In genomic region chr20:32820000-32820697, GRCh38 we compare ENCODE assay signal across 1 cellular context.
TF ChIP-seq lines count a peak whose summit lies in the region.

No MANE protein-coding gene starts in this region.

TF ChIP-seq in HepG2, 621 proteins besides CTCF, POLR2A, EP300 and RAD21 (continued from another document):
- TF ChIP-seq CERS6 (CRISPR knock-in tag; IDR thresholded peaks at IDR 0.05) (no peak), KDM2A (CRISPR knock-in tag; IDR thresholded peaks at IDR 0.05; ENCODE audit: borderline replicate concordance, low read depth) (peak; percentile 78), ASH2L (IDR thresholded peaks at IDR 0.05; ENCODE audit: insufficient read length, low read depth, low read length) (peak; percentile 91), ZNF350 (CRISPR knock-in tag; IDR thresholded peaks at IDR 0.05; ENCODE audit: borderline replicate concordance, low read depth) (peak; percentile 28; the same call in 1 of the 2 replicates), RBM22 (optimal IDR thresholded peaks at IDR 0.05; ENCODE audit: low read length) (peak; percentile 42), ZBTB4 (CRISPR knock-in tag; IDR thresholded peaks at IDR 0.05; ENCODE audit: borderline replicate concordance) (peak; percentile 47; the same call in 1 of the 2 replicates), HBP1 (CRISPR knock-in tag; IDR thresholded peaks at IDR 0.05; ENCODE audit: low read depth) (peak; percentile 66; the same call in 1 of the 2 replicates), ZNF503 (CRISPR knock-in tag; IDR thresholded peaks at IDR 0.05) (no peak), ZNF770 (CRISPR knock-in tag; IDR thresholded peaks at IDR 0.05) (peak; percentile 54; the same call in 1 of the 2 replicates), ZFP91 (CRISPR knock-in tag; IDR thresholded peaks at IDR 0.05; ENCODE audit: borderline replicate concordance) (peak; percentile 31; the same call in 1 of the 2 replicates), ZNF589 (CRISPR knock-in tag; conservative IDR thresholded peaks at IDR 0.05) (0 out of 2 replicates have a peak, but pooled peaks have one; percentile 23), ZZZ3 (CRISPR knock-in tag; IDR thresholded peaks at IDR 0.05; ENCODE audit: borderline replicate concordance) (0 out of 2 replicates have a peak, but pooled peaks have one; percentile 56)
